Comparison of ENCODE assay signal across 9 cellular contexts in genomic region chr6:113182370-113183141, GRCh38.
DNase-seq lines count a peak whose midpoint lies in the region; ATAC-seq lines count a peak whose summit lies in the region.
"Had no signal": no experiment of that assay in that cellular context is flagged by ENCODE, and none has a peak within 500 bp of the region (broad histone marks: within the 10 kb centered on the region; RNA-seq: fewer than 3 reads in every experiment).

No MANE protein-coding gene starts in this region.

- ATAC-seq in GM19035 (IDR thresholded peaks at IDR 0.05; ENCODE audit: unreplicated experiment) (no peak), HG03378 (IDR thresholded peaks at IDR 0.05; ENCODE audit: unreplicated experiment) (no peak), HG03196 (IDR thresholded peaks at IDR 0.05; ENCODE audit: unreplicated experiment) (no peak), GM19328 (IDR thresholded peaks at IDR 0.05; ENCODE audit: unreplicated experiment) (no peak)

- peak; percentile 83 for DNase-seq in COLO829 (ENCODE audit: low spot score)
- peak; percentile 51 for DNase-seq in NCI-H1417 treated with DMSO at 0.1 percent for 48 hours (lab: John Stamatoyannopoulos, UW)
- DNase-seq in amniotic epithelial cell (ENCODE audit: low read depth) = peak; percentile 62
- peak; percentile 81 to 83 for DNase-seq in lung microvascular endothelial cell (ENCODE audit: low read depth in 2 of 2)
- DNase-seq: activated effector memory CD4-positive, alpha-beta T cell treated with anti-CD3 and anti-CD28 coated beads, Interleukin-2, amount 50 U/mL, for 16 hours had no signal
